Comparison of ENCODE assay signal across 11 cellular contexts in the genomic region with DNA sequence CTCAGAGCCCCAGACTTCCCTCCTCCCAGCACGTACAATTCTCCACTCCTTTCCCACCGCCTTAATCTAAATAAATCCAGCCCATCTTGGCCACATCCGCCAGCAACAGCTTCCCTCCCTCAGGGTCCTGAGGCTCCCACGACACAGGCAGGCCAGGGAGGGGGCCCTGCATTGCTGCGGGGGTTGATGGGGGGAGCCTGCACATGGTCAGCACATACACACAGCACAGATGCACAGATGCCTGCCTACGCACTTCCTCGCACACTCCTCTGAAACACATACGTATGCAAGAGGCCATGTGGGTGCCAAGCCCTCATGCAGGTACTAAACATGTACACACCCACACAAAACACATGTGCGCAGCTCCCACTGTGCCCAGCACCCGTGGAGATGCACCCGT. TPM values are rescaled to one million over a fixed set of nuclear protein-coding genes. Genes with fewer than 3 reads are reported as not detected.
DNase-seq lines count a peak whose midpoint lies in the region; ATAC-seq and TF ChIP-seq lines count a peak whose summit lies in the region.
"Had no signal": no experiment of that assay in that cellular context is flagged by ENCODE, and none has a peak within 500 bp of the region (broad histone marks: within the 10 kb centered on the region; RNA-seq: fewer than 3 reads in every experiment).

No MANE protein-coding gene starts in this region.

- H3K4me1 ChIP-seq in mesodermal cell (ENCODE audit: control insufficient read depth, insufficient read depth, low read length, poor library complexity, severe bottlenecking) (peaks cover 94% of the 10 kb centered on the region), thyroid gland (peaks cover 15 to 59% of the 10 kb centered on the region in 2 donors), PC-3 (ENCODE audit: insufficient read depth, low read length) (peaks cover 9% of the 10 kb centered on the region)

- H3K4me3 ChIP-seq in coronary artery (peak overlapping the region; percentile 57), mesodermal cell (ENCODE audit: extremely low read depth, insufficient read depth, low read length, poor library complexity, severe bottlenecking) (no peak overlapping the region), thyroid gland (replicated peaks in 1 of 3) (no peak overlapping the region), PC-3 (ENCODE audit: low read length) (no peak overlapping the region)
- H3K4me3 ChIP-seq: GM23338 had no signal

- H3K4me1 Mint-ChIP-seq in HFFc6 (ENCODE audit: low read depth): peaks cover 90% of the 10 kb centered on the region

- no peak for TF ChIP-seq POLR2A in thyroid gland (IDR thresholded peaks at IDR 0.05)

- peaks cover 27% of the 10 kb centered on the region for H3K36me3 Mint-ChIP-seq in HFFc6 (ENCODE audit: low read depth)

- DNase-seq in HFFc6: peak; percentile 49
- DNase-seq in coronary artery (ENCODE audit: low spot score): no peak
- no peak for DNase-seq in thyroid gland
- DNase-seq in NOMO-1 (lab: John Stamatoyannopoulos, UW; ENCODE audit: unreplicated experiment in 2 of 2): no peak
- DNase-seq in ecto neural progenitor cell (ENCODE audit: low spot score): no peak
- no peak for DNase-seq in PC-3
- DNase-seq: cortex of kidney, T1000 had no signal

- POLR2A ChIA-PET in PC-3 (lab: Charles Lee; ENCODE audit: unreplicated experiment): no interaction called here

- no peak overlapping the region for H2AFZ ChIP-seq in PC-3 (ENCODE audit: low read length)
- H2AFZ ChIP-seq: GM23338 had no signal

- CTCF ChIA-PET in PC-3 (lab: Charles Lee): no interaction called here

- H3F3A ChIP-seq in PC-3 (ENCODE audit: low read length, unreplicated experiment): no peaks in the 10 kb centered on the region

- ATAC-seq in HG03095 (IDR thresholded peaks at IDR 0.05; ENCODE audit: unreplicated experiment): no peak
- no peak for ATAC-seq in PC-3
- ATAC-seq: GM23338 had no signal

- WGBS in mesodermal cell (ENCODE audit: insufficient coverage in 2 of 2), 2 experiments: 79 to 87% methylated on average over 6 to 11 of the region's 11 CpGs
- WGBS in thyroid gland, 2 donors: 71 to 76% methylated on average over 11 of the region's 11 CpGs

- no peaks in the 10 kb centered on the region for H4K20me1 ChIP-seq in PC-3 (ENCODE audit: low read length)

- H3K36me3 ChIP-seq in mesodermal cell (ENCODE audit: control insufficient read depth, insufficient read depth, low read length): peaks cover 18% of the 10 kb centered on the region
- no peaks in the 10 kb centered on the region for H3K36me3 ChIP-seq in thyroid gland
- no peaks in the 10 kb centered on the region for H3K36me3 ChIP-seq in PC-3 (ENCODE audit: low read depth, low read length)

- no peaks in the 10 kb centered on the region for H3K79me2 ChIP-seq in PC-3 (ENCODE audit: low read length)

- TF ChIP-seq CTCF in HFFc6 (IDR thresholded peaks at IDR 0.05): no peak
- TF ChIP-seq CTCF in coronary artery (IDR thresholded peaks at IDR 0.05): no peak
- no peak for TF ChIP-seq CTCF in thyroid gland (IDR thresholded peaks at IDR 0.05)
- no peak for TF ChIP-seq CTCF in PC-3 (conservative IDR thresholded peaks at IDR 0.05; ENCODE audit: low read depth, low read length)

- H3K27me3 Mint-ChIP-seq in HFFc6 (ENCODE audit: insufficient read depth): peaks cover 11% of the 10 kb centered on the region

- H3K27ac Mint-ChIP-seq in HFFc6: peak overlapping the region; percentile 99

- no peaks in the 10 kb centered on the region for H3K9me3 Mint-ChIP-seq in HFFc6
- H3K9me3 Mint-ChIP-seq: GM23338 had no signal

- H3K9ac ChIP-seq in PC-3 (ENCODE audit: low read length): no peak overlapping the region

- peak overlapping the region; percentile 96 to 98 for H3K27ac ChIP-seq in coronary artery
- peak overlapping the region; percentile 99 for H3K27ac ChIP-seq in mesodermal cell (ENCODE audit: low read depth, low read length, severe bottlenecking)
- H3K27ac ChIP-seq in thyroid gland: peak overlapping the region in 2 of 3 donors; percentile 61 to 71
- H3K27ac ChIP-seq in PC-3 (ENCODE audit: low read length): no peak overlapping the region

- no TSS peak for BruUV-seq in PC-3 (replicated peaks; lab: Mats Ljungman, UMichigan)

- no peaks in the 10 kb centered on the region for H3K9me2 ChIP-seq in PC-3 (replicated peaks; ENCODE audit: low read length)

- H3K27me3 ChIP-seq in thyroid gland (no peaks in the 10 kb centered on the region), PC-3 (ENCODE audit: low read length) (no peaks in the 10 kb centered on the region)

- H3K9me3 ChIP-seq in mesodermal cell (ENCODE audit: control insufficient read depth, low read length) (no peaks in the 10 kb centered on the region), thyroid gland (no peaks in the 10 kb centered on the region), PC-3 (ENCODE audit: low read length) (no peaks in the 10 kb centered on the region)

- intact Hi-C loops in thyroid gland (cut with DNase I) (no loop called here), PC-3 (cut with micrococcal nuclease) (no loop called here)

- H3K4me2 ChIP-seq in PC-3 (ENCODE audit: low read length): no peak overlapping the region
- H3K4me2 ChIP-seq: GM23338 had no signal

- peak overlapping the region; percentile 63 for H3K4me3 Mint-ChIP-seq in HFFc6
- H3K4me3 Mint-ChIP-seq: GM23338 had no signal

RNA-seq across cellular contexts. Expression of a gene that starts 14.8 kb away (rescaled TPM):
- total RNA-seq in HFFc6 (2021; fragmentation: NEBNext Ultra II Directional; extraction: Animal tissue kit (Norgen Biotek cat#: 25700)): 100 to 1,000 TPM; 137 to 208 (median 180) TPM
- 95.2 TPM for polyA plus RNA-seq in mesodermal cell (2013, experiment 1 of 2)
- 84.5 TPM for polyA plus RNA-seq in mesodermal cell (2013, experiment 2 of 2)
- total RNA-seq in thyroid gland (100 to 1,000 TPM in 2 of 4 donors, 10 to 100 TPM in 2; 47.3 to 108 (median 84.8) TPM), PC-3 (2014; rRNA removed) (0.12 and 0.66 TPM in 2 replicates)

RNA-seq across cellular contexts. Expression of a gene that starts 25.7 kb away (rescaled TPM):
- under 1 TPM in 1 of 6 experiments, not detected in 5; 0.11 TPM for total RNA-seq in HFFc6 (2021; fragmentation: NEBNext Ultra II Directional; extraction: Animal tissue kit (Norgen Biotek cat#: 25700))
- 0.26 TPM for polyA plus RNA-seq in mesodermal cell (2013, experiment 1 of 2)
- polyA plus RNA-seq in mesodermal cell (2013, experiment 2 of 2): 0.46 TPM
- total RNA-seq in thyroid gland (not detected), PC-3 (2014; rRNA removed) (not detected in 2 replicates)
- total RNA-seq: GM23338 had no signal
- polyA plus RNA-seq: GM23338 had no signal

RNA-seq across cellular contexts. Expression of a gene that starts 49.0 kb away (rescaled TPM):
- not detected for total RNA-seq in HFFc6 (2021; fragmentation: NEBNext Ultra II Directional; extraction: Animal tissue kit (Norgen Biotek cat#: 25700))
- polyA plus RNA-seq in mesodermal cell (2013, experiment 1 of 2): not detected
- not detected for polyA plus RNA-seq in mesodermal cell (2013, experiment 2 of 2)
- total RNA-seq in thyroid gland (not detected), PC-3 (2014; rRNA removed) (0.29 and 0.35 TPM in 2 replicates)
- total RNA-seq: GM23338 had no signal
- polyA plus RNA-seq: GM23338 had no signal

RNA-seq across cellular contexts. Expression of a gene that starts 54.5 kb away (rescaled TPM):
- 1 to 10 TPM in 2 of 6 experiments, under 1 TPM in 4; 0.26 to 1.5 (median 0.78) TPM for total RNA-seq in HFFc6 (2021; fragmentation: NEBNext Ultra II Directional; extraction: Animal tissue kit (Norgen Biotek cat#: 25700))
- polyA plus RNA-seq in mesodermal cell (2013, experiment 1 of 2): 0.15 TPM
- 0.25 TPM for polyA plus RNA-seq in mesodermal cell (2013, experiment 2 of 2)
- total RNA-seq in thyroid gland (10 to 100 TPM in 3 of 4 donors, 1 to 10 TPM in 1; 9.1 to 14.1 (median 11.4) TPM), PC-3 (2014; rRNA removed) (not detected in 2 replicates)
- total RNA-seq: GM23338 had no signal

Comparison
In these comparisons a context has a peak if more than half of its experiments do, and no peak if none do; other contexts are left out.
1. RNA of a gene that starts 14.8 kb away (total RNA-seq): 137 to 208 TPM in HFFc6 and 47.3 to 108 TPM in thyroid gland; 0.12 to 0.66 TPM in PC-3; every median in the first group is over 10 times any median in the second.